ENCODE assay signal across 12 cellular contexts in genomic region chr19:4557186-4557970, GRCh38. TPM values are rescaled to one million over a fixed set of nuclear protein-coding genes. Genes with fewer than 3 reads are reported as not detected.
DNase-seq lines count a peak whose midpoint lies in the region; ATAC-seq and TF ChIP-seq lines count a peak whose summit lies in the region.
"Had no signal": no experiment of that assay in that cellular context is flagged by ENCODE, and none has a peak within 500 bp of the region (broad histone marks: within the 10 kb centered on the region; RNA-seq: fewer than 3 reads in every experiment).

No MANE protein-coding gene starts in this region.

- 68 to 84% (median 72%) methylated on average over 28 to 31 of the region's 31 CpGs for WGBS in spleen, 5 donors

- H3K27me3 ChIP-seq in NT2/D1 (ENCODE audit: insufficient read depth, insufficient read length): no peaks in the 10 kb centered on the region
- peaks cover 0 to 9% (median 0%) of the 10 kb centered on the region in 7 donors for H3K27me3 ChIP-seq in spleen (replicated peaks in 1 of 7)
- H3K27me3 ChIP-seq: upper lobe of left lung had no signal

- H3K27ac Mint-ChIP-seq in activated CD8-positive, alpha-beta memory T cell treated with anti-CD3 and anti-CD28 coated beads, Interleukin-2, amount 10 ng/mL, durations not matched to agents 7 days and 5 days: no peak overlapping the region
- H3K27ac Mint-ChIP-seq: activated T-helper 1 cell treated with anti-CD3 and anti-CD28 coated beads, Interleukin-12 subunit alpha, Interleukin-12 subunit beta, Interleukin-2, Interleukin-4 antibody, amounts not matched to agents 30 ng/mL and 10 ng/mL and 1 ng/mL, durations not matched to agents 14 hours and 24 hours and 36 hours had no signal

- intact Hi-C loops in spleen (cut with DNase I; ENCODE audit: low total_unique reads): no loop called here
- intact Hi-C loops in posterior vena cava (cut with DNase I): loop anchor here in 1 of 2 donors (5.0 kb wide), 1 partner anchor 80 kb away; the partner anchor contains the start of gene TNFAIP8L1

- peak; percentile 28 for ATAC-seq in activated CD8-positive, alpha-beta memory T cell treated with anti-CD3 and anti-CD28 coated beads, Interleukin-2, amount 10 ng/mL, durations not matched to agents 7 days and 5 days
- ATAC-seq in GM21390 (IDR thresholded peaks at IDR 0.05; ENCODE audit: unreplicated experiment): no peak

- in situ Hi-C loops in ACHN (cut with HindIII; ENCODE audit: low pct_ligation_motif_present, low pct_unique_long_range_greater_than_20kb, low sequenced_read_pairs): no loop called here

- H3K9me3 ChIP-seq in NT2/D1 (ENCODE audit: insufficient read depth, low read length): no peaks in the 10 kb centered on the region
- no peaks in the 10 kb centered on the region for H3K9me3 ChIP-seq in spleen
- H3K9me3 ChIP-seq: upper lobe of left lung had no signal

- no peak for DNase-seq in activated CD8-positive, alpha-beta memory T cell treated with anti-CD3 and anti-CD28 coated beads, Interleukin-2, amount 10 ng/mL, durations not matched to agents 7 days and 5 days
- no peak for DNase-seq in activated CD8-positive, alpha-beta memory T cell treated with anti-CD3 and anti-CD28 coated beads for 24 hours
- no peak for DNase-seq in NT2/D1 (ENCODE audit: low read depth, low spot score)
- DNase-seq in cardiac fibroblast (ENCODE audit: low read depth in 2 of 2): no peak
- peak; percentile 86 for DNase-seq in spleen
- no peak for DNase-seq in ACHN
- no peak for DNase-seq in posterior vena cava (ENCODE audit: low spot score)
- DNase-seq: midbrain had no signal

- no peak overlapping the region for H3K4me3 ChIP-seq in NT2/D1 (ENCODE audit: insufficient read length, low read depth)
- peak overlapping the region in 1 of 2 donors; percentile 31 for H3K4me3 ChIP-seq in cardiac fibroblast (replicated peaks in 1 of 2; ENCODE audit: low read depth in 2 of 2, low read length in 2 of 2)
- H3K4me3 ChIP-seq in spleen: peak overlapping the region in 7 of 8 donors; percentile 24 to 72 (median 45)

- TF ChIP-seq POLR2A in spleen (IDR thresholded peaks at IDR 0.05): no peak

- H3K36me3 ChIP-seq in NT2/D1 (ENCODE audit: insufficient read depth, insufficient read length, low read length) (peaks cover 24% of the 10 kb centered on the region), spleen (peaks cover 0 to 40% (median 0%) of the 10 kb centered on the region in 6 donors)

- H3K9me3 Mint-ChIP-seq in activated CD8-positive, alpha-beta memory T cell treated with anti-CD3 and anti-CD28 coated beads, Interleukin-2, amount 10 ng/mL, durations not matched to agents 7 days and 5 days (ENCODE audit: low read depth): no peaks in the 10 kb centered on the region
- H3K9me3 Mint-ChIP-seq: activated T-helper 1 cell treated with anti-CD3 and anti-CD28 coated beads, Interleukin-12 subunit alpha, Interleukin-12 subunit beta, Interleukin-2, Interleukin-4 antibody, amounts not matched to agents 30 ng/mL and 10 ng/mL and 1 ng/mL, durations not matched to agents 14 hours and 24 hours and 36 hours had no signal

- no peak overlapping the region for H3K4me3 Mint-ChIP-seq in activated CD8-positive, alpha-beta memory T cell treated with anti-CD3 and anti-CD28 coated beads, Interleukin-2, amount 10 ng/mL, durations not matched to agents 7 days and 5 days
- H3K4me3 Mint-ChIP-seq: activated T-helper 1 cell treated with anti-CD3 and anti-CD28 coated beads, Interleukin-12 subunit alpha, Interleukin-12 subunit beta, Interleukin-2, Interleukin-4 antibody, amounts not matched to agents 30 ng/mL and 10 ng/mL and 1 ng/mL, durations not matched to agents 14 hours and 24 hours and 36 hours had no signal

- H3K27me3 Mint-ChIP-seq in activated CD8-positive, alpha-beta memory T cell treated with anti-CD3 and anti-CD28 coated beads, Interleukin-2, amount 10 ng/mL, durations not matched to agents 7 days and 5 days: no peaks in the 10 kb centered on the region

- TF ChIP-seq CTCF in cardiac fibroblast (IDR thresholded peaks at IDR 0.05; ENCODE audit: low read depth, low read length) (peak; percentile 14), spleen (IDR thresholded peaks at IDR 0.05 in 8 of 11, conservative IDR thresholded peaks at IDR 0.05 in 3 of 11) (peak in 6 of 11 experiments; percentile 8 to 49 (median 19))

- CTCF ChIA-PET in activated CD8-positive, alpha-beta memory T cell treated with anti-CD3 and anti-CD28 coated beads, Interleukin-2, amount 10 ng/mL, durations not matched to agents 7 days and 5 days (lab: Charles Lee): interaction anchor here (0.6 to 1.6 kb wide), 4 partner anchors 10 to 79 kb away, joined by 3 to 6 read pairs (median 4); partner anchors contain the start of gene PLIN5

- no peaks in the 10 kb centered on the region for H3K36me3 Mint-ChIP-seq in activated CD8-positive, alpha-beta memory T cell treated with anti-CD3 and anti-CD28 coated beads, Interleukin-2, amount 10 ng/mL, durations not matched to agents 7 days and 5 days

- H3K4me1 ChIP-seq in NT2/D1 (ENCODE audit: insufficient read depth, insufficient read length) (peaks cover 12% of the 10 kb centered on the region), spleen (peaks cover 0 to 68% (median 33%) of the 10 kb centered on the region in 6 donors)

- H3K27ac ChIP-seq in spleen: peak overlapping the region; percentile 48 to 85 (median 74)
- H3K27ac ChIP-seq: epithelial cell of prostate had no signal

- H3K9ac ChIP-seq in NT2/D1 (ENCODE audit: insufficient read length, low read depth): peak overlapping the region; percentile 53

- H3K4me1 Mint-ChIP-seq in activated CD8-positive, alpha-beta memory T cell treated with anti-CD3 and anti-CD28 coated beads, Interleukin-2, amount 10 ng/mL, durations not matched to agents 7 days and 5 days: no peaks in the 10 kb centered on the region

RNA-seq across cellular contexts. Expression of gene SEMA6B, which starts 2.1 kb away (rescaled TPM):
- not detected for total RNA-seq in activated CD8-positive, alpha-beta memory T cell treated with anti-CD3 and anti-CD28 coated beads, Interleukin-2, amount 10 ng/mL, durations not matched to agents 7 days and 5 days
- 10 to 100 TPM; 20.7 to 85.0 (median 55.6) TPM for total RNA-seq in spleen
- polyA plus RNA-seq in spleen: 10 to 100 TPM in 2 of 3 donors, 1 to 10 TPM in 1; 5.5 to 24.6 (median 11.2) TPM
- total RNA-seq in posterior vena cava: 10 to 100 TPM; 13.7 to 19.4 TPM
- total RNA-seq: activated T-helper 1 cell treated with anti-CD3 and anti-CD28 coated beads, Interleukin-12 subunit alpha, Interleukin-12 subunit beta, Interleukin-2, Interleukin-4 antibody, amounts not matched to agents 30 ng/mL and 10 ng/mL and 1 ng/mL, durations not matched to agents 14 hours and 24 hours and 36 hours had no signal

RNA-seq across cellular contexts. Expression of gene LRG1, which starts 17.5 kb away (rescaled TPM):
- under 1 TPM; 0.32 to 0.35 TPM for total RNA-seq in activated CD8-positive, alpha-beta memory T cell treated with anti-CD3 and anti-CD28 coated beads, Interleukin-2, amount 10 ng/mL, durations not matched to agents 7 days and 5 days
- total RNA-seq in spleen: 10 to 100 TPM in 6 of 7 donors, 1 to 10 TPM in 1; 9.6 to 54.0 (median 15.8) TPM
- 1 to 10 TPM; 1.7 to 5.6 (median 2.3) TPM for polyA plus RNA-seq in spleen
- total RNA-seq in posterior vena cava: 1 to 10 TPM; 1.4 to 1.9 TPM

RNA-seq across cellular contexts. Expression of gene PLIN5, which starts 22.4 kb away (rescaled TPM):
- total RNA-seq in activated CD8-positive, alpha-beta memory T cell treated with anti-CD3 and anti-CD28 coated beads, Interleukin-2, amount 10 ng/mL, durations not matched to agents 7 days and 5 days: not detected
- total RNA-seq in spleen: 10 to 100 TPM in 4 of 7 donors, 1 to 10 TPM in 3; 2.4 to 18.4 (median 15.1) TPM
- polyA plus RNA-seq in spleen: 1 to 10 TPM in 2 of 3 donors, under 1 TPM in 1; 0.82 to 2.2 (median 2.1) TPM
- total RNA-seq in posterior vena cava: 1 to 10 TPM; 2.2 to 2.8 TPM
- total RNA-seq: activated T-helper 1 cell treated with anti-CD3 and anti-CD28 coated beads, Interleukin-12 subunit alpha, Interleukin-12 subunit beta, Interleukin-2, Interleukin-4 antibody, amounts not matched to agents 30 ng/mL and 10 ng/mL and 1 ng/mL, durations not matched to agents 14 hours and 24 hours and 36 hours had no signal

RNA-seq across cellular contexts. Expression of gene PLIN4, which starts 39.1 kb away (rescaled TPM):
- not detected for total RNA-seq in activated CD8-positive, alpha-beta memory T cell treated with anti-CD3 and anti-CD28 coated beads, Interleukin-2, amount 10 ng/mL, durations not matched to agents 7 days and 5 days
- total RNA-seq in spleen (10 to 100 TPM in 1 of 7 donors, 1 to 10 TPM in 5, under 1 TPM in 1; 0.85 to 10.2 (median 4.5) TPM), posterior vena cava (10 to 100 TPM; 21.4 to 25.2 TPM)
- 1 to 10 TPM in 1 of 3 donors, under 1 TPM in 2; 0.27 to 1.2 (median 0.52) TPM for polyA plus RNA-seq in spleen
- total RNA-seq: activated T-helper 1 cell treated with anti-CD3 and anti-CD28 coated beads, Interleukin-12 subunit alpha, Interleukin-12 subunit beta, Interleukin-2, Interleukin-4 antibody, amounts not matched to agents 30 ng/mL and 10 ng/mL and 1 ng/mL, durations not matched to agents 14 hours and 24 hours and 36 hours had no signal

Comparison
In these comparisons a context has a peak if more than half of its experiments do, and no peak if none do; other contexts are left out.
1. RNA of gene SEMA6B, which starts 2.1 kb away (total RNA-seq): 20.7 to 85.0 TPM in spleen and 13.7 to 19.4 TPM in posterior vena cava; not detected in activated CD8-positive, alpha-beta memory T cell treated with anti-CD3 and anti-CD28 coated beads, Interleukin-2, amount 10 ng/mL, durations not matched to agents 7 days and 5 days; every median in the first group is over 10 times any median in the second.